19 cellular contexts compared by ENCODE assay signal in genomic region chr19:55046975-55047622, GRCh38. TPM values are rescaled to one million over a fixed set of nuclear protein-coding genes. Genes with fewer than 3 reads are reported as not detected.
DNase-seq lines count a peak whose midpoint lies in the region; ATAC-seq, FAIRE-seq and TF ChIP-seq lines count a peak whose summit lies in the region.
"Had no signal": no experiment of that assay in that cellular context is flagged by ENCODE, and none has a peak within 500 bp of the region (broad histone marks: within the 10 kb centered on the region; RNA-seq: fewer than 3 reads in every experiment).

No MANE protein-coding gene starts in this region.

- no peak for FAIRE-seq in kidney (lab: Jason Lieb, UNC)
- FAIRE-seq: G401.6, GM12892, GM19239, H54 had no signal

- H3K4me1 ChIP-seq in kidney (ENCODE audit: control insufficient read depth in 1 of 2, insufficient read depth in 1 of 2, low read depth in 1 of 2, low read length in 2 of 2): no peaks in the 10 kb centered on the region
- no peaks in the 10 kb centered on the region for H3K4me1 ChIP-seq in upper lobe of right lung

- H3K27ac Mint-ChIP-seq in T-helper 17 cell: peak overlapping the region; percentile 39
- H3K27ac Mint-ChIP-seq: GM23338 had no signal

- ATAC-seq in T-helper 17 cell (no peak), upper lobe of right lung (peak; percentile 19), HG02973 (IDR thresholded peaks at IDR 0.05; ENCODE audit: unreplicated experiment) (no peak)
- ATAC-seq: GM23338 had no signal

- peaks cover 8% of the 10 kb centered on the region for H3K4me1 Mint-ChIP-seq in T-helper 17 cell
- H3K4me1 Mint-ChIP-seq: GM23338 had no signal

- H3K27ac ChIP-seq in kidney (ENCODE audit: low read depth in 2 of 2, low read length in 2 of 2) (no peak overlapping the region), upper lobe of right lung (no peak overlapping the region)

- H3K4me3 ChIP-seq in kidney (ENCODE audit: low read length in 2 of 2) (no peak overlapping the region), upper lobe of right lung (no peak overlapping the region)
- H3K4me3 ChIP-seq: GM23338 had no signal

- TF ChIP-seq CTCF in kidney (IDR thresholded peaks at IDR 0.05; ENCODE audit: borderline replicate concordance, extremely low read depth, insufficient read depth) (no peak), upper lobe of right lung (IDR thresholded peaks at IDR 0.05) (no peak)

- DNase-seq in T-helper 17 cell (no peak), kidney (peak; percentile 55), upper lobe of right lung (no peak), GM19238 (ENCODE audit: insufficient read length, low spot score) (no peak), SW 1271 (lab: John Stamatoyannopoulos, UW) (no peak)
- DNase-seq: C1 segment of cervical spinal cord; Calu3; CD4-positive, alpha-beta memory T cell; COR-L47; DND-41; HCEC 1CT had no signal

- no peaks in the 10 kb centered on the region for H3K9me3 ChIP-seq in T-helper 17 cell (ENCODE audit: control insufficient read depth, low read length, poor library complexity, severe bottlenecking)
- H3K9me3 ChIP-seq in kidney (ENCODE audit: control insufficient read depth in 1 of 2, low read length in 2 of 2): no peaks in the 10 kb centered on the region
- H3K9me3 ChIP-seq in upper lobe of right lung: no peaks in the 10 kb centered on the region

- H3K9ac ChIP-seq in kidney (ENCODE audit: low read length in 2 of 2): no peak overlapping the region

- H3K27me3 Mint-ChIP-seq in T-helper 17 cell: no peaks in the 10 kb centered on the region
- H3K27me3 Mint-ChIP-seq: CD4-positive, alpha-beta memory T cell had no signal

- intact Hi-C loops in kidney (cut with DNase I) (no loop called here), upper lobe of right lung (cut with DNase I) (no loop called here)

- no peaks in the 10 kb centered on the region for H3K27me3 ChIP-seq in upper lobe of right lung

- H3K36me3 ChIP-seq in kidney (ENCODE audit: control insufficient read depth in 1 of 2, insufficient read depth in 2 of 2, low read length in 2 of 2): peaks cover 17 to 38% of the 10 kb centered on the region in 2 donors
- peaks cover 78% of the 10 kb centered on the region for H3K36me3 ChIP-seq in upper lobe of right lung

- no peak overlapping the region for H3K4me3 Mint-ChIP-seq in T-helper 17 cell
- H3K4me3 Mint-ChIP-seq: CD4-positive, alpha-beta memory T cell; GM23338 had no signal

- no peaks in the 10 kb centered on the region for H3K36me3 Mint-ChIP-seq in T-helper 17 cell (ENCODE audit: low read depth)

RNA-seq across cellular contexts. Expression of gene GP6, which starts 9.0 kb away (rescaled TPM):
- 10 to 100 TPM in 1 of 2 donors, 1 to 10 TPM in 1; 1.8 to 22.1 TPM for total RNA-seq in T-helper 17 cell
- 0.35 TPM for total RNA-seq in kidney
- polyA plus RNA-seq in kidney (ENCODE audit: insufficient read depth, low read depth, low replicate concordance): 0.73 TPM
- total RNA-seq in upper lobe of right lung: 0.32 TPM
- total RNA-seq: A673 had no signal
- polyA plus RNA-seq: BJ; CD4-positive, alpha-beta memory T cell had no signal

RNA-seq across cellular contexts. Expression of gene RDH13, which starts 15.8 kb away (rescaled TPM):
- total RNA-seq in T-helper 17 cell: 10 to 100 TPM; 11.3 to 12.9 TPM
- total RNA-seq in kidney: 38.7 TPM
- 24.9 TPM for polyA plus RNA-seq in kidney (ENCODE audit: insufficient read depth, low read depth, low replicate concordance)
- total RNA-seq in upper lobe of right lung: 30.0 TPM

RNA-seq across cellular contexts. Expression of gene EPS8L1, which starts 28.6 kb away (rescaled TPM):
- total RNA-seq in T-helper 17 cell (1 to 10 TPM; 1.8 to 3.3 TPM), kidney (95.0 TPM), upper lobe of right lung (35.6 TPM)
- 45.4 TPM for polyA plus RNA-seq in kidney (ENCODE audit: insufficient read depth, low read depth, low replicate concordance)
